17 cellular contexts compared by ENCODE assay signal in genomic region chr10:72367301-72367970, GRCh38. TPM values are rescaled to one million over a fixed set of nuclear protein-coding genes. Genes with fewer than 3 reads are reported as not detected.
A peak's percentile ranks its signal among the peaks of the same experiment; 100 is the strongest.
DNase-seq lines count a peak whose midpoint lies in the region; ATAC-seq and TF ChIP-seq lines count a peak whose summit lies in the region.
"Had no signal": no experiment of that assay in that cellular context is flagged by ENCODE, and none has a peak within 500 bp of the region (broad histone marks: within the 10 kb centered on the region; RNA-seq: fewer than 3 reads in every experiment).

No MANE protein-coding gene starts in this region.

- H3K27me3 Mint-ChIP-seq in CD4-positive, alpha-beta memory T cell: no peaks in the 10 kb centered on the region
- H3K27me3 Mint-ChIP-seq: brain had no signal

- H3K4me1 Mint-ChIP-seq in CD4-positive, alpha-beta memory T cell: peaks cover 15 to 53% (median 37%) of the 10 kb centered on the region in 4 donors

- no peak overlapping the region for H3K27ac ChIP-seq in A673 (ENCODE audit: low read depth, low read length, poor library complexity, severe bottlenecking)
- no peak overlapping the region for H3K27ac ChIP-seq in CD4-positive, alpha-beta memory T cell (ENCODE audit: low read depth, low read length)
- H3K27ac ChIP-seq: left ventricle myocardium inferior, ovary had no signal

- CTCF ChIA-PET in A673 (lab: Charles Lee): interaction anchor here (0.5 kb wide), 1 partner anchor 318 kb away, joined by 3 read pairs; no protein-coding TSS in a partner anchor
- CTCF ChIA-PET in CD4-positive, alpha-beta memory T cell (lab: Charles Lee; ENCODE audit: partially characterized antibody): interaction anchor here (1.0 to 4.3 kb wide), 2 partner anchors 13 to 466 kb away, joined by 3 to 110 read pairs; partner anchors contain the start of gene DNAJB12

- no peak for TF ChIP-seq CTCF in A673 (conservative IDR thresholded peaks at IDR 0.05; ENCODE audit: low read depth, low read length)
- TF ChIP-seq CTCF in foreskin fibroblast (IDR thresholded peaks at IDR 0.05; ENCODE audit: low read depth, low read length): no peak

- intact Hi-C loops in A673 (cut with micrococcal nuclease; ENCODE audit: unreplicated experiment): loop anchor here (10.0 kb wide), 1 partner anchor 247 kb away; no protein-coding TSS in a partner anchor
- intact Hi-C loops in CD4-positive, alpha-beta memory T cell (cut with micrococcal nuclease): loop anchor here (10.0 kb wide), 1 partner anchor 1127 kb away; the partner anchor contains the start of gene PPP3CB

- H3K27ac Mint-ChIP-seq in CD4-positive, alpha-beta memory T cell: peak overlapping the region in 6 of 7 donors; percentile 5 to 79 (median 52)

- H3K4me1 ChIP-seq in A673 (ENCODE audit: insufficient read depth, low read length, poor library complexity, severe bottlenecking) (no peaks in the 10 kb centered on the region), adipocyte (ENCODE audit: control insufficient read depth, insufficient read depth, low read length) (peaks cover 24% of the 10 kb centered on the region)
- peaks cover 50% of the 10 kb centered on the region for H3K4me1 ChIP-seq in CD4-positive, alpha-beta memory T cell (ENCODE audit: insufficient read depth, low read length)

- H3K9me3 ChIP-seq in A673 (ENCODE audit: low read depth, low read length, poor library complexity, severe bottlenecking): no peaks in the 10 kb centered on the region
- no peaks in the 10 kb centered on the region for H3K9me3 ChIP-seq in CD4-positive, alpha-beta memory T cell (ENCODE audit: control insufficient read depth in 1 of 2, low read length in 2 of 2)
- no peaks in the 10 kb centered on the region for H3K9me3 ChIP-seq in adipocyte (ENCODE audit: control insufficient read depth, low read length)
- H3K9me3 ChIP-seq: left ventricle myocardium inferior, ovary had no signal

- no peak for DNase-seq in A673 (ENCODE audit: low spot score)
- no peak for DNase-seq in CD4-positive, alpha-beta memory T cell
- peak; percentile 19 for DNase-seq in adipocyte (ENCODE audit: low read depth)
- DNase-seq in foreskin fibroblast: peak; percentile 66 to 81
- no peak for DNase-seq in mucosa of gallbladder (ENCODE audit: low spot score)
- DNase-seq in amniotic stem cell (lab: John Stamatoyannopoulos, UW): no peak
- DNase-seq: activated CD4-positive, CD25-positive, alpha-beta regulatory T cell treated with anti-CD3 and anti-CD28 coated beads, Interleukin-2, amount 50 U/mL, for 72 hours; activated CD8-positive, alpha-beta memory T cell treated with anti-CD3 and anti-CD28 coated beads, Interleukin-2, amount 10 ng/mL, durations not matched to agents 7 days and 5 days; activated gamma-delta T cell treated with Interleukin-2 at 50 U/mL for 16 hours; erythroblast; left ventricle myocardium inferior; NCI-H1417; NCI-H2171; ovary; T1000 had no signal

- POLR2A ChIA-PET in A673 (lab: Charles Lee; ENCODE audit: low non-redundant PET): no interaction called here
- POLR2A ChIA-PET in CD4-positive, alpha-beta memory T cell (lab: Charles Lee; ENCODE audit: partially characterized antibody): no interaction called here

- H3K36me3 Mint-ChIP-seq in CD4-positive, alpha-beta memory T cell: peaks cover 0 to 10% of the 10 kb centered on the region in 2 donors

- H3K36me3 ChIP-seq in A673 (ENCODE audit: insufficient read depth, low read length, poor library complexity, severe bottlenecking): no peaks in the 10 kb centered on the region
- no peaks in the 10 kb centered on the region for H3K36me3 ChIP-seq in CD4-positive, alpha-beta memory T cell (ENCODE audit: insufficient read depth, low read length)
- peaks cover 12% of the 10 kb centered on the region for H3K36me3 ChIP-seq in adipocyte (ENCODE audit: control insufficient read depth, insufficient read depth, low read length, severe bottlenecking)
- H3K36me3 ChIP-seq: ovary had no signal

- ATAC-seq in GM19035 (IDR thresholded peaks at IDR 0.05; ENCODE audit: unreplicated experiment): no peak
- ATAC-seq: activated CD8-positive, alpha-beta memory T cell treated with anti-CD3 and anti-CD28 coated beads, Interleukin-2, amount 10 ng/mL, durations not matched to agents 7 days and 5 days had no signal

- H3K27me3 ChIP-seq in A673 (replicated peaks; ENCODE audit: insufficient read depth, low read depth, low read length, poor library complexity) (no peaks in the 10 kb centered on the region), adipocyte (replicated peaks; ENCODE audit: control insufficient read depth, insufficient read depth, low read length) (no peaks in the 10 kb centered on the region)
- H3K27me3 ChIP-seq in CD4-positive, alpha-beta memory T cell (ENCODE audit: insufficient read depth, low read length): no peaks in the 10 kb centered on the region
- H3K27me3 ChIP-seq: ovary had no signal

- H3K4me3 ChIP-seq in A673 (ENCODE audit: low read depth, low read length, poor library complexity, severe bottlenecking): no peak overlapping the region
- H3K4me3 ChIP-seq in CD4-positive, alpha-beta memory T cell (ENCODE audit: low read length in 2 of 2): no peak overlapping the region
- H3K4me3 ChIP-seq in adipocyte (ENCODE audit: low read length): no peak overlapping the region
- no peak overlapping the region for H3K4me3 ChIP-seq in foreskin fibroblast (ENCODE audit: low read depth in 1 of 2, low read length in 2 of 2)
- H3K4me3 ChIP-seq: left ventricle myocardium inferior, ovary had no signal

- H3K9ac ChIP-seq in adipocyte (ENCODE audit: low read length): peak overlapping the region; percentile 17

- H3K9me3 Mint-ChIP-seq in CD4-positive, alpha-beta memory T cell: no peaks in the 10 kb centered on the region
- H3K9me3 Mint-ChIP-seq: brain had no signal

- H3K4me3 Mint-ChIP-seq in CD4-positive, alpha-beta memory T cell: no peak overlapping the region
- H3K4me3 Mint-ChIP-seq: activated CD8-positive, alpha-beta memory T cell treated with anti-CD3 and anti-CD28 coated beads, Interleukin-2, amount 10 ng/mL, durations not matched to agents 7 days and 5 days; brain had no signal

- BruUV-seq in A673 (replicated peaks; lab: Mats Ljungman, UMichigan): TSS peak; percentile 81

RNA-seq across cellular contexts. Expression of gene DNAJB12, which starts 12.7 kb away (rescaled TPM):
- 29.5 and 31.2 TPM in 2 replicates for total RNA-seq in A673 (2021)
- 10 to 100 TPM; 26.3 to 26.7 TPM for total RNA-seq in CD4-positive, alpha-beta memory T cell
- polyA plus RNA-seq in CD4-positive, alpha-beta memory T cell: 10 to 100 TPM; 13.4 to 26.2 TPM
- 42.5 TPM for total RNA-seq in mucosa of gallbladder

Comparison
In these comparisons a context has a peak if more than half of its experiments do, and no peak if none do; other contexts are left out.
1. DNase-seq: peak in adipocyte (single experiment) and foreskin fibroblast (2 of 2); none in A673 (single experiment), CD4-positive, alpha-beta memory T cell (0 of 5), mucosa of gallbladder (single experiment) and amniotic stem cell (single experiment).